9 cellular contexts compared by ENCODE assay signal in genomic region chr20:50691585-50692552, GRCh38. TPM values are rescaled to one million over a fixed set of nuclear protein-coding genes. Genes with fewer than 3 reads are reported as not detected.
A peak's percentile ranks its signal among the peaks of the same experiment; 100 is the strongest.
DNase-seq lines count a peak whose midpoint lies in the region; ATAC-seq and TF ChIP-seq lines count a peak whose summit lies in the region.
"Had no signal": no experiment of that assay in that cellular context is flagged by ENCODE, and none has a peak within 500 bp of the region (broad histone marks: within the 10 kb centered on the region; RNA-seq: fewer than 3 reads in every experiment).

No MANE protein-coding gene starts in this region.

- H3K4me3 ChIP-seq in lower lobe of right lung (peak overlapping the region; percentile 51), testis (peak overlapping the region; percentile 38 to 60)

- no peaks in the 10 kb centered on the region for H3K9me3 Mint-ChIP-seq in effector memory CD8-positive, alpha-beta T cell

- H3K9me3 ChIP-seq in lower lobe of right lung = no peaks in the 10 kb centered on the region
- H3K9me3 ChIP-seq in testis = no peaks in the 10 kb centered on the region

- H3K4me3 Mint-ChIP-seq in effector memory CD8-positive, alpha-beta T cell = peak overlapping the region; percentile 22 to 39

- H3K27me3 ChIP-seq in lower lobe of right lung (ENCODE audit: low read depth) = peaks cover 21% of the 10 kb centered on the region
- H3K27me3 ChIP-seq in testis = no peaks in the 10 kb centered on the region

- peaks cover 0 to 5% of the 10 kb centered on the region in 2 donors for H3K4me1 Mint-ChIP-seq in effector memory CD8-positive, alpha-beta T cell (ENCODE audit: low read depth in 2 of 2)

- ATAC-seq in effector memory CD8-positive, alpha-beta T cell (replicated peaks) = no peak
- peak in 1 of 2 donors; percentile 13 for ATAC-seq in lower lobe of right lung
- no peak for ATAC-seq in HG03159 (IDR thresholded peaks at IDR 0.05; ENCODE audit: unreplicated experiment)
- ATAC-seq in HG03565 (IDR thresholded peaks at IDR 0.05; ENCODE audit: unreplicated experiment) = no peak

- peaks cover 49 to 75% of the 10 kb centered on the region in 2 donors for H3K27me3 Mint-ChIP-seq in effector memory CD8-positive, alpha-beta T cell

- H3K27ac ChIP-seq in lower lobe of right lung (peak overlapping the region; percentile 24), testis (peak overlapping the region; percentile 62 to 63)
- H3K27ac ChIP-seq: 22Rv1 had no signal

- H3K36me3 ChIP-seq in lower lobe of right lung (no peaks in the 10 kb centered on the region), testis (ENCODE audit: low read depth, missing control alignments) (no peaks in the 10 kb centered on the region)

- H3K27ac Mint-ChIP-seq in effector memory CD8-positive, alpha-beta T cell = no peak overlapping the region

- peaks cover 30% of the 10 kb centered on the region for H3K4me1 ChIP-seq in lower lobe of right lung
- peaks cover 37% of the 10 kb centered on the region for H3K4me1 ChIP-seq in testis

- TF ChIP-seq CTCF in lower lobe of right lung (IDR thresholded peaks at IDR 0.05) = no peak
- no peak for TF ChIP-seq CTCF in testis (IDR thresholded peaks at IDR 0.05)

- DNase-seq in DMS53 (lab: John Stamatoyannopoulos, UW) (peak; percentile 16), DMS53 treated with DMSO at 0.1 percent for 48 hours (lab: John Stamatoyannopoulos, UW; ENCODE audit: unreplicated experiment) (no peak), lower lobe of right lung (no peak), testis (peak; percentile 80), mucosa of gallbladder (ENCODE audit: low spot score) (no peak)
- no peak for DNase-seq in effector memory CD8-positive, alpha-beta T cell

- 36 to 39% methylated on average over 21 to 22 of the region's 22 CpGs for WGBS in testis, 2 donors

- no peaks in the 10 kb centered on the region for H3K36me3 Mint-ChIP-seq in effector memory CD8-positive, alpha-beta T cell (ENCODE audit: insufficient read depth)

- no peak for TF ChIP-seq POLR2A in testis (IDR thresholded peaks at IDR 0.05)

- intact Hi-C loops in lower lobe of right lung (cut with DNase I) (no loop called here), testis (cut with DNase I; ENCODE audit: low total_unique reads) (no loop called here)

RNA-seq across cellular contexts. Expression of gene RIPOR3, which starts 0.5 kb away (rescaled TPM):
- total RNA-seq in lower lobe of right lung (11.0 TPM), testis (10 to 100 TPM; 22.1 to 26.9 TPM), mucosa of gallbladder (6.4 TPM)
- 11.3 TPM for polyA plus RNA-seq in testis (ENCODE audit: insufficient read depth, low read depth, low replicate concordance)

RNA-seq across cellular contexts. Expression of gene PARD6B, which starts 39.5 kb away (rescaled TPM):
- total RNA-seq in lower lobe of right lung (32.5 TPM), testis (10 to 100 TPM; 15.4 to 17.0 TPM), mucosa of gallbladder (41.1 TPM)
- 3.8 TPM for polyA plus RNA-seq in testis (ENCODE audit: insufficient read depth, low read depth, low replicate concordance)

Comparison
In these comparisons a context has a peak if more than half of its experiments do, and no peak if none do; other contexts are left out.
1. DNase-seq: peak in DMS53 (single experiment) and testis (single experiment); none in DMS53 treated with DMSO at 0.1 percent for 48 hours (single experiment), effector memory CD8-positive, alpha-beta T cell (0 of 3), lower lobe of right lung (single experiment) and mucosa of gallbladder (single experiment).